ENCODE assay signal across 23 cellular contexts in the genomic region with DNA sequence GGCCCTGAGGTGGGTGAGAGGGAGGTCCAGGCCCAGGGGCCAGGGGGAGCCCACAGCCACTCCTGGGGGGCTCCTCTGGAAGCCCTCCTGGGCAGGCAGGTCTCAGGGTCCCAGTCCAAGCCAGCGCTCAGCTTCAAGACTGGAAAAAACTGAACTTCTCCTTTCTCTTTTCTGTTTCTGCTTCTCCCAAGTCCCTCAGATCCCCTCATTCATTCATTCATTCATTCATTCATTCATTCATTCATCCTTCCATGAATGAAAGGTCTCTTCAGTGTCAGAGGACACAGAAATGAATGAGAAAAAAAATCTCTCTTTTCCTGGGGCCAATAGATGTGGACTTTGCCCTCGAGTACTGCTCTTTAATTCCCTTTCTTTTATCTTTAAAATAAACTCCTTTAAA. TPM values are rescaled to one million over a fixed set of nuclear protein-coding genes. Genes with fewer than 3 reads are reported as not detected.
"Had no signal": no experiment of that assay in that cellular context is flagged by ENCODE, and none has a peak within 500 bp of the region (broad histone marks: within the 10 kb centered on the region; RNA-seq: fewer than 3 reads in every experiment).

No MANE protein-coding gene starts in this region.

- H2AFZ ChIP-seq: hepatocyte had no signal

- H3K27ac ChIP-seq: coronary artery, dorsolateral prefrontal cortex, esophagus muscularis mucosa, foreskin keratinocyte, gastroesophageal sphincter, heart left ventricle, hepatocyte, left lung, lower lobe of right lung had no signal

- H3K9me3 ChIP-seq: esophagus muscularis mucosa, gastroesophageal sphincter, heart left ventricle, left lung, lower lobe of right lung, mucosa of descending colon had no signal

- H3K79me2 ChIP-seq: hepatocyte had no signal

- ATAC-seq: foreskin keratinocyte; gastroesophageal sphincter; heart left ventricle; left cardiac atrium; left lung; left ventricle myocardium superior; lower lobe of right lung; mucosa of descending colon; naive thymus-derived CD8-positive, alpha-beta T cell had no signal

- H3K4me1 ChIP-seq: esophagus muscularis mucosa, foreskin keratinocyte, gastroesophageal sphincter, heart left ventricle, left lung, lower lobe of right lung had no signal

- H3K27me3 ChIP-seq: hepatocyte had no signal

- DNase-seq: dermis blood vessel endothelial cell; dorsolateral prefrontal cortex; effector CD4-positive, alpha-beta T cell; effector memory CD4-positive, alpha-beta T cell; foreskin keratinocyte; hypothalamus; left cardiac atrium; left ventricle myocardium superior; lower lobe of right lung; mesenchymal stem cell; mucosa of descending colon; naive B cell had no signal

- FAIRE-seq: endothelial cell of umbilical vein, frontal cortex, islet of Langerhans, keratinocyte had no signal

- H3K36me3 ChIP-seq: esophagus muscularis mucosa, gastroesophageal sphincter, heart left ventricle, left lung, lower lobe of right lung had no signal

- H3K4me2 ChIP-seq: hepatocyte had no signal

- H3K4me3 ChIP-seq: coronary artery, dorsolateral prefrontal cortex, esophagus muscularis mucosa, gastroesophageal sphincter, heart left ventricle, hepatocyte, left lung, lower lobe of right lung, mucosa of descending colon had no signal

RNA-seq across cellular contexts. Expression of a gene that starts 48.4 kb away (rescaled TPM):
- total RNA-seq: endothelial cell of umbilical vein; frontal cortex; naive thymus-derived CD8-positive, alpha-beta T cell had no signal
